In the genomic region with DNA sequence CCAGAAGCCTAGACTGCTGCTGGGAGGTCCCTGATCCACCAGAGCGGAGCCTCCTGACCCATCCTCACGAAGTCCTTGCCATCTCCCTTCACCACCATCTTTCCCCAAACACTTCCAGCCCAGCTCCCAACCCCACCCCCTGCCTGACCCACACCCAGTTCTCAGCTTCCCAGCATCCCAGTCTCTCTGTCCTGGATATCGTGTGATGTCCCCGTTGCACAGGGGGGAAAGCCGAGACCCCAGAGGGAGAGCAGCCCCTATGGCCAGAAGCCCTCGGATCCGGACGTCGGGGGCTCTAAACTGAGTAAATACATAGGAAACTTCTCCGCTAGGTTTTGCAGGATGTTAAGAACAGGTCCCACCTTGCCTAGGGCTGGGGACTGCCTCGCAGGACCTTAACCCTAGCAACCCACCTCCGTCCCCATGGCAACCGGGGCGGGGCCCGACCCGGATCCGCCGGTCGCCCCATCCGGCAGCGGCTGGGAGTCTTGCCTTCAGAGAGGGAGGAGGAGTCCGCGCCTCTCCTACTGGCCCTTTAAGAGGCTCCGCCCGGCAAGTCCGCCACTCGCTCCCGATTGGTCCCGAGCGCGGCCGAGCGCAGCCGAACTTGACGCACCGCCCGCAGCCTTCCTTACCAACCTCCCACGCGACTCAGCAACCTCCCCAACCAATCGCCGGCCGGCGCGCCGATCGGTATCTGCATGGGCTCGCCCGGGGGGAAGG, we compare ENCODE assay signal across 8 cellular contexts. TPM values are rescaled to one million over a fixed set of nuclear protein-coding genes. Genes with fewer than 3 reads are reported as not detected.
A peak's percentile ranks its signal among the peaks of the same experiment; 100 is the strongest.
DNase-seq lines count a peak whose midpoint lies in the region; TF ChIP-seq lines count a peak whose summit lies in the region.

No MANE protein-coding gene starts in this region.

- H3K4me1 Mint-ChIP-seq in nephron: peaks cover 13% of the 10 kb centered on the region

- peak overlapping the region in 1 of 3 experiments; percentile 16 for H3K27ac Mint-ChIP-seq in nephron

- TF ChIP-seq CTCF in fibroblast of the aortic adventitia (IDR thresholded peaks at IDR 0.05; ENCODE audit: insufficient read depth, low read length) (no peak), nephron (IDR thresholded peaks at IDR 0.05; ENCODE audit: unreplicated experiment in 3 of 3) (no peak)

- no peaks in the 10 kb centered on the region for H3K36me3 ChIP-seq in MG63

- H3K27me3 Mint-ChIP-seq in nephron (ENCODE audit: low read depth): peaks cover 13% of the 10 kb centered on the region

- H3K4me3 ChIP-seq in MG63 (peak overlapping the region; percentile 49), fibroblast of the aortic adventitia (ENCODE audit: low read depth, low read length) (peak overlapping the region; percentile 76)

- H3K4me3 Mint-ChIP-seq in nephron: peak overlapping the region; percentile 74 to 86 (median 82)

- peak; percentile 100 for DNase-seq in EL
- DNase-seq in HCEC 1CT: peak; percentile 100
- DNase-seq in MG63: peak; percentile 98
- DNase-seq in SHP77 (lab: John Stamatoyannopoulos, UW): peak; percentile 98 to 99
- peak; percentile 100 for DNase-seq in activated effector memory CD4-positive, alpha-beta T cell treated with anti-CD3 and anti-CD28 coated beads, Interleukin-2, amount 50 U/mL, for 16 hours
- DNase-seq in fibroblast of the aortic adventitia (ENCODE audit: low read depth): peak; percentile 99
- DNase-seq in stimulated activated naive CD4-positive, alpha-beta T cell treated with Interleukin-2 at 50 U/mL for 16 hours (lab: John Stamatoyannopoulos, UW): peak; percentile 99

- no peaks in the 10 kb centered on the region for H3K27me3 ChIP-seq in MG63

- H3K9me3 Mint-ChIP-seq in nephron: no peaks in the 10 kb centered on the region

- peaks cover 13% of the 10 kb centered on the region for H3K36me3 Mint-ChIP-seq in nephron (ENCODE audit: low read depth)

- H3K9me3 ChIP-seq in MG63: no peaks in the 10 kb centered on the region

RNA-seq across cellular contexts. Expression of a gene that starts 0.5 kb away (rescaled TPM):
- total RNA-seq in MG63 (2014; rRNA removed; shearing (Covaris generic); ENCODE audit: low replicate concordance): 42.5 and 43.5 TPM in 2 replicates
- 56.6 and 219 TPM in 2 replicates for total RNA-seq in fibroblast of the aortic adventitia (ENCODE audit: low replicate concordance)

RNA-seq across cellular contexts. Expression of a gene that starts 13.0 kb away (rescaled TPM):
- total RNA-seq in MG63 (2014; rRNA removed; shearing (Covaris generic); ENCODE audit: low replicate concordance): not detected in 2 replicates
- under 0.01 and 0.33 TPM in 2 replicates for total RNA-seq in fibroblast of the aortic adventitia (ENCODE audit: low replicate concordance)

RNA-seq across cellular contexts. Expression of a gene that starts 14.9 kb away (rescaled TPM):
- 17.6 and 26.4 TPM in 2 replicates for total RNA-seq in MG63 (2014; rRNA removed; shearing (Covaris generic); ENCODE audit: low replicate concordance)
- total RNA-seq in fibroblast of the aortic adventitia (ENCODE audit: low replicate concordance): 51.7 and 52.6 TPM in 2 replicates

RNA-seq across cellular contexts. Expression of a gene that starts 33.3 kb away (rescaled TPM):
- total RNA-seq in MG63 (2014; rRNA removed; shearing (Covaris generic); ENCODE audit: low replicate concordance): not detected in 2 replicates
- not detected in 2 replicates for total RNA-seq in fibroblast of the aortic adventitia (ENCODE audit: low replicate concordance)

RNA-seq across cellular contexts. Expression of a gene that starts 34.4 kb away (rescaled TPM):
- 1.9 and 2.1 TPM in 2 replicates for total RNA-seq in MG63 (2014; rRNA removed; shearing (Covaris generic); ENCODE audit: low replicate concordance)
- 0.49 and 5.0 TPM in 2 replicates for total RNA-seq in fibroblast of the aortic adventitia (ENCODE audit: low replicate concordance)

Comparison
In these comparisons a context has a peak if more than half of its experiments do, and no peak if none do; other contexts are left out.
1. Peak in every context shown above with its lines: DNase-seq and H3K4me3 ChIP-seq.